In genomic region chr10:49761789-49762565, GRCh38 we compare ENCODE assay signal across 8 cellular contexts. TPM values are rescaled to one million over a fixed set of nuclear protein-coding genes. Genes with fewer than 3 reads are reported as not detected.
DNase-seq lines count a peak whose midpoint lies in the region; ATAC-seq and TF ChIP-seq lines count a peak whose summit lies in the region.

Gene OGDHL (minus strand): TSS chr10:49762323. CDS start chr10:49758592, 3,731 bp downstream.

- TF ChIP-seq CTCF in brain microvascular endothelial cell (IDR thresholded peaks at IDR 0.05; ENCODE audit: low read depth, low read length, missing control alignments) = no peak

- H3K4me3 ChIP-seq in HUES6 (ENCODE audit: low read depth, low read length) = peak within 1 kb of the TSS; percentile 86
- H3K4me3 ChIP-seq in SJCRH30 = peak within 1 kb of the TSS; percentile 71
- H3K4me3 ChIP-seq in brain microvascular endothelial cell (ENCODE audit: low read depth, low read length) = peak within 1 kb of the TSS; percentile 59
- peak within 1 kb of the TSS; percentile 73 for H3K4me3 ChIP-seq in iPS-18a (ENCODE audit: low read length)
- H3K4me3 ChIP-seq in skeletal muscle tissue (ENCODE audit: low read length in 3 of 3) = peak within 1 kb of the TSS in 2 of 3 donors; percentile 29 to 46

- in situ Hi-C loops in brain microvascular endothelial cell (cut with HindIII; ENCODE audit: low pct_ligation_motif_present, low sequenced_read_pairs) = no loop called here

- peak; percentile 78 for ATAC-seq in GM19351 (IDR thresholded peaks at IDR 0.05; ENCODE audit: unreplicated experiment)
- no peak for ATAC-seq in GM21717 (IDR thresholded peaks at IDR 0.05; ENCODE audit: unreplicated experiment)

- DNase-seq in COR-L47 (lab: John Stamatoyannopoulos, UW) (peak; percentile 9), SJCRH30 (peak; percentile 77 to 81), brain microvascular endothelial cell (peak; percentile 17)

- H3K9me3 ChIP-seq in HUES6 (ENCODE audit: control insufficient read depth, insufficient read depth, low read depth, low read length) (peaks cover 3% of the 10 kb centered on the region; the same call in 1 of the 2 replicates), SJCRH30 (replicated peaks) (no peaks in the 10 kb centered on the region), iPS-18a (ENCODE audit: control insufficient read depth, low read depth, low read length) (no peaks in the 10 kb centered on the region), skeletal muscle tissue (ENCODE audit: control insufficient read depth in 3 of 3, low read length in 3 of 3) (peaks cover 0 to 3% (median 3%) of the 10 kb centered on the region in 3 donors)

- H3K9ac ChIP-seq in HUES6 (ENCODE audit: low read length) (peak within 1 kb of the TSS; percentile 80), iPS-18a (ENCODE audit: low read length) (peak within 1 kb of the TSS; percentile 64), skeletal muscle tissue (ENCODE audit: low read depth in 1 of 3, low read length in 3 of 3) (no peak within 1 kb of the TSS)

- no peaks in the 10 kb centered on the region for H3K36me3 ChIP-seq in HUES6 (ENCODE audit: control insufficient read depth, insufficient read depth, low read length)
- no peaks in the 10 kb centered on the region for H3K36me3 ChIP-seq in SJCRH30
- H3K36me3 ChIP-seq in brain microvascular endothelial cell (replicated peaks) = no peaks in the 10 kb centered on the region
- H3K36me3 ChIP-seq in iPS-18a (ENCODE audit: control insufficient read depth, low read depth, low read length) = no peaks in the 10 kb centered on the region
- no peaks in the 10 kb centered on the region for H3K36me3 ChIP-seq in skeletal muscle tissue (ENCODE audit: control insufficient read depth in 3 of 3, insufficient read depth in 3 of 3, low read length in 3 of 3)

- H3K27me3 ChIP-seq in HUES6 (ENCODE audit: control insufficient read depth, insufficient read depth, low read length) (peaks cover 16% of the 10 kb centered on the region), SJCRH30 (no peaks in the 10 kb centered on the region), brain microvascular endothelial cell (replicated peaks) (peaks cover 16% of the 10 kb centered on the region), iPS-18a (ENCODE audit: control insufficient read depth, insufficient read depth, low read length) (peaks cover 22% of the 10 kb centered on the region), skeletal muscle tissue (ENCODE audit: control insufficient read depth in 3 of 3, insufficient read depth in 3 of 3, low read length in 3 of 3) (peaks cover 20 to 31% (median 24%) of the 10 kb centered on the region in 3 donors)

- H3K4me1 ChIP-seq in HUES6 (ENCODE audit: control insufficient read depth, insufficient read depth, low read length) (0 out of 2 replicates have a peak, but pooled peaks cover 14% of the 10 kb centered on the region), SJCRH30 (no peaks in the 10 kb centered on the region), iPS-18a (ENCODE audit: control insufficient read depth, low read depth, low read length) (no peaks in the 10 kb centered on the region), skeletal muscle tissue (ENCODE audit: control insufficient read depth in 3 of 3, insufficient read depth in 3 of 3, low read length in 3 of 3) (peaks cover 0 to 2% (median 0%) of the 10 kb centered on the region in 3 donors)

- H3K27ac ChIP-seq in HUES6 (ENCODE audit: low read depth, low read length) (peak within 1 kb of the TSS; percentile 75; the same call in 1 of the 2 replicates), SJCRH30 (peak within 1 kb of the TSS; percentile 45; the same call in 1 of the 2 replicates), brain microvascular endothelial cell (no peak within 1 kb of the TSS), iPS-18a (ENCODE audit: low read length) (no peak within 1 kb of the TSS), skeletal muscle tissue (ENCODE audit: low read depth, low read length) (no peak within 1 kb of the TSS)

RNA-seq across cellular contexts. Expression of gene OGDHL, which starts in this region (rescaled TPM):
- 2.4 and 2.8 TPM in 2 replicates for total RNA-seq in SJCRH30 (2014; rRNA removed; shearing (Covaris generic))
- 0.52 TPM for total RNA-seq in skeletal muscle tissue

Comparison
In these comparisons a context has a peak if more than half of its experiments do, and no peak if none do; other contexts are left out.
1. DNase-seq: peak in every context shown above with its lines; median percentile 79 in SJCRH30; 17 in brain microvascular endothelial cell; 9 in COR-L47.
2. H3K27ac ChIP-seq: peak in HUES6 (single experiment) and SJCRH30 (single experiment); none in brain microvascular endothelial cell (single experiment), iPS-18a (single experiment) and skeletal muscle tissue (single experiment).
3. H3K9ac ChIP-seq: peak in HUES6 (single experiment) and iPS-18a (single experiment); none in skeletal muscle tissue (0 of 3).
4. Peak in every context shown above with its lines, with median percentiles within 50 percentile points of each other: H3K4me3 ChIP-seq.